1 cellular context compared by ENCODE assay signal in the genomic region with DNA sequence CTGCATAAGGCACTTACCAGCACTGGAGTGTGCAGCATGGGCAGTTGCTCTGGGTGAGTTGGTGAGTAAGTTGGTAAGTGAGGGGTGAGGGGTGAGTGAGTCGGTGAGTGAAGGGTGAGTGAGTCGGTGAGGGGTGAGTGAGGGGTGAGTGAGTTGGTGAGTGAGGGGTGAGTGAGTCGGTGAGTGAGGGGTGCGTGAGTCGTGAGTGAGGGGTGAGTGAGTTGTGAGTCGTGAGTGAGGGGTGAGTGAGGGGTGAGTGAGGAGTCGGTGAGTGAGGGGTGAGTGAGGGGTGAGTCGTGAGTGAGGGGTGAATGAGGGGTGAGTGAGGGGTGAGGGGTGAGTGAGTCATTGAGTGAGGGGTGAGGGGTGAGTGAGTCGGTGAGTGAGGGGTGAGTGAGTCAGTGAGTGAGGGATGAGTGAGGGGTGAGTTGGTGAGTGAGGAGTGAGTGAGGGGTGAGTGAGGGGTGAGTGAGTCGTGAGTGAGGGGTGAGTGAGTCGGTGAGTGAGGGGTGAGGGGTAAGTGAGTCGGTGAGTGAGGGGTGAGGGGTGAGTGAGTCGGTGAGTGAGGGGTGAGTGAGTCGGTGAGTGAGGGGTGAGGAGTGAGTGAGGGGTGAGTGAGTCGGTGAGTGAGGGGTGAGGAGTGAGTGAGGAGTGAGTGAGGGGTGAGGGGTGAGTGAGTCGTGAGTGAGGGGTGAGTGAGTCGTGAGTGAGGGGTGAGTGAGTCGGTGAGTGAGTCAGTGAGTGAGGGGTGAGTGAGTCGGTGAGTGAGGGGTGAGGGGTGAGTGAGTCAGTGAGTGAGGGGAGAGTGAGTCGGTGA.
TF ChIP-seq lines count a peak whose summit lies in the region.

No MANE protein-coding gene starts in this region.

TF ChIP-seq in WTC11, 78 proteins besides CTCF, POLR2A, EP300 and RAD21 (continued from another document):
- TF ChIP-seq, protein P1, sequence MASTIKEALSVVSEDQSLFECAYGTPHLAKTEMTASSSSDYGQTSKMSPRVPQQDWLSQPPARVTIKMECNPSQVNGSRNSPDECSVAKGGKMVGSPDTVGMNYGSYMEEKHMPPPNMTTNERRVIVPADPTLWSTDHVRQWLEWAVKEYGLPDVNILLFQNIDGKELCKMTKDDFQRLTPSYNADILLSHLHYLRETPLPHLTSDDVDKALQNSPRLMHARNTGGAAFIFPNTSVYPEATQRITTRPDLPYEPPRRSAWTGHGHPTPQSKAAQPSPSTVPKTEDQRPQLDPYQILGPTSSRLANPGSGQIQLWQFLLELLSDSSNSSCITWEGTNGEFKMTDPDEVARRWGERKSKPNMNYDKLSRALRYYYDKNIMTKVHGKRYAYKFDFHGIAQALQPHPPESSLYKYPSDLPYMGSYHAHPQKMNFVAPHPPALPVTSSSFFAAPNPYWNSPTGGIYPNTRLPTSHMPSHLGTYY (CRISPR knock-in tag; IDR thresholded peaks at IDR 0.05), result no peak
- TF ChIP-seq, protein P2, sequence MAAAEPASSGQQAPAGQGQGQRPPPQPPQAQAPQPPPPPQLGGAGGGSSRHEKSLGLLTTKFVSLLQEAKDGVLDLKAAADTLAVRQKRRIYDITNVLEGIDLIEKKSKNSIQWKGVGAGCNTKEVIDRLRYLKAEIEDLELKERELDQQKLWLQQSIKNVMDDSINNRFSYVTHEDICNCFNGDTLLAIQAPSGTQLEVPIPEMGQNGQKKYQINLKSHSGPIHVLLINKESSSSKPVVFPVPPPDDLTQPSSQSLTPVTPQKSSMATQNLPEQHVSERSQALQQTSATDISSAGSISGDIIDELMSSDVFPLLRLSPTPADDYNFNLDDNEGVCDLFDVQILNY (CRISPR knock-in tag; IDR thresholded peaks at IDR 0.05), result no peak
- TF ChIP-seq, protein P3, sequence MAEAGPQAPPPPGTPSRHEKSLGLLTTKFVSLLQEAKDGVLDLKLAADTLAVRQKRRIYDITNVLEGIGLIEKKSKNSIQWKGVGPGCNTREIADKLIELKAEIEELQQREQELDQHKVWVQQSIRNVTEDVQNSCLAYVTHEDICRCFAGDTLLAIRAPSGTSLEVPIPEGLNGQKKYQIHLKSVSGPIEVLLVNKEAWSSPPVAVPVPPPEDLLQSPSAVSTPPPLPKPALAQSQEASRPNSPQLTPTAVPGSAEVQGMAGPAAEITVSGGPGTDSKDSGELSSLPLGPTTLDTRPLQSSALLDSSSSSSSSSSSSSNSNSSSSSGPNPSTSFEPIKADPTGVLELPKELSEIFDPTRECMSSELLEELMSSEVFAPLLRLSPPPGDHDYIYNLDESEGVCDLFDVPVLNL (CRISPR knock-in tag; IDR thresholded peaks at IDR 0.05; ENCODE audit: borderline replicate concordance, low read depth), result no peak
- no peak for TF ChIP-seq ZNF423 (CRISPR knock-in tag; IDR thresholded peaks at IDR 0.05)
- TF ChIP-seq, protein P4, sequence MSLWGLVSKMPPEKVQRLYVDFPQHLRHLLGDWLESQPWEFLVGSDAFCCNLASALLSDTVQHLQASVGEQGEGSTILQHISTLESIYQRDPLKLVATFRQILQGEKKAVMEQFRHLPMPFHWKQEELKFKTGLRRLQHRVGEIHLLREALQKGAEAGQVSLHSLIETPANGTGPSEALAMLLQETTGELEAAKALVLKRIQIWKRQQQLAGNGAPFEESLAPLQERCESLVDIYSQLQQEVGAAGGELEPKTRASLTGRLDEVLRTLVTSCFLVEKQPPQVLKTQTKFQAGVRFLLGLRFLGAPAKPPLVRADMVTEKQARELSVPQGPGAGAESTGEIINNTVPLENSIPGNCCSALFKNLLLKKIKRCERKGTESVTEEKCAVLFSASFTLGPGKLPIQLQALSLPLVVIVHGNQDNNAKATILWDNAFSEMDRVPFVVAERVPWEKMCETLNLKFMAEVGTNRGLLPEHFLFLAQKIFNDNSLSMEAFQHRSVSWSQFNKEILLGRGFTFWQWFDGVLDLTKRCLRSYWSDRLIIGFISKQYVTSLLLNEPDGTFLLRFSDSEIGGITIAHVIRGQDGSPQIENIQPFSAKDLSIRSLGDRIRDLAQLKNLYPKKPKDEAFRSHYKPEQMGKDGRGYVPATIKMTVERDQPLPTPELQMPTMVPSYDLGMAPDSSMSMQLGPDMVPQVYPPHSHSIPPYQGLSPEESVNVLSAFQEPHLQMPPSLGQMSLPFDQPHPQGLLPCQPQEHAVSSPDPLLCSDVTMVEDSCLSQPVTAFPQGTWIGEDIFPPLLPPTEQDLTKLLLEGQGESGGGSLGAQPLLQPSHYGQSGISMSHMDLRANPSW (CRISPR knock-in tag; conservative IDR thresholded peaks at IDR 0.05; ENCODE audit: low read depth), result no peak
- no peak for TF ChIP-seq TEAD1 (CRISPR knock-in tag; IDR thresholded peaks at IDR 0.05)
- no peak for TF ChIP-seq CBFB (CRISPR knock-in tag; IDR thresholded peaks at IDR 0.05; ENCODE audit: low read depth)
- no peak for TF ChIP-seq ELF4 (CRISPR knock-in tag; IDR thresholded peaks at IDR 0.05; ENCODE audit: low read depth)
- TF ChIP-seq NFE2L1 (CRISPR knock-in tag; IDR thresholded peaks at IDR 0.05), result no peak
- TF ChIP-seq, protein P5, sequence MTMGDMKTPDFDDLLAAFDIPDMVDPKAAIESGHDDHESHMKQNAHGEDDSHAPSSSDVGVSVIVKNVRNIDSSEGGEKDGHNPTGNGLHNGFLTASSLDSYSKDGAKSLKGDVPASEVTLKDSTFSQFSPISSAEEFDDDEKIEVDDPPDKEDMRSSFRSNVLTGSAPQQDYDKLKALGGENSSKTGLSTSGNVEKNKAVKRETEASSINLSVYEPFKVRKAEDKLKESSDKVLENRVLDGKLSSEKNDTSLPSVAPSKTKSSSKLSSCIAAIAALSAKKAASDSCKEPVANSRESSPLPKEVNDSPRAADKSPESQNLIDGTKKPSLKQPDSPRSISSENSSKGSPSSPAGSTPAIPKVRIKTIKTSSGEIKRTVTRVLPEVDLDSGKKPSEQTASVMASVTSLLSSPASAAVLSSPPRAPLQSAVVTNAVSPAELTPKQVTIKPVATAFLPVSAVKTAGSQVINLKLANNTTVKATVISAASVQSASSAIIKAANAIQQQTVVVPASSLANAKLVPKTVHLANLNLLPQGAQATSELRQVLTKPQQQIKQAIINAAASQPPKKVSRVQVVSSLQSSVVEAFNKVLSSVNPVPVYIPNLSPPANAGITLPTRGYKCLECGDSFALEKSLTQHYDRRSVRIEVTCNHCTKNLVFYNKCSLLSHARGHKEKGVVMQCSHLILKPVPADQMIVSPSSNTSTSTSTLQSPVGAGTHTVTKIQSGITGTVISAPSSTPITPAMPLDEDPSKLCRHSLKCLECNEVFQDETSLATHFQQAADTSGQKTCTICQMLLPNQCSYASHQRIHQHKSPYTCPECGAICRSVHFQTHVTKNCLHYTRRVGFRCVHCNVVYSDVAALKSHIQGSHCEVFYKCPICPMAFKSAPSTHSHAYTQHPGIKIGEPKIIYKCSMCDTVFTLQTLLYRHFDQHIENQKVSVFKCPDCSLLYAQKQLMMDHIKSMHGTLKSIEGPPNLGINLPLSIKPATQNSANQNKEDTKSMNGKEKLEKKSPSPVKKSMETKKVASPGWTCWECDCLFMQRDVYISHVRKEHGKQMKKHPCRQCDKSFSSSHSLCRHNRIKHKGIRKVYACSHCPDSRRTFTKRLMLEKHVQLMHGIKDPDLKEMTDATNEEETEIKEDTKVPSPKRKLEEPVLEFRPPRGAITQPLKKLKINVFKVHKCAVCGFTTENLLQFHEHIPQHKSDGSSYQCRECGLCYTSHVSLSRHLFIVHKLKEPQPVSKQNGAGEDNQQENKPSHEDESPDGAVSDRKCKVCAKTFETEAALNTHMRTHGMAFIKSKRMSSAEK (CRISPR knock-in tag; IDR thresholded peaks at IDR 0.05; ENCODE audit: borderline replicate concordance), result no peak
TF ChIP-seq in WTC11: peak in this region for 0.
